22 cellular contexts compared by ENCODE assay signal in the genomic region with DNA sequence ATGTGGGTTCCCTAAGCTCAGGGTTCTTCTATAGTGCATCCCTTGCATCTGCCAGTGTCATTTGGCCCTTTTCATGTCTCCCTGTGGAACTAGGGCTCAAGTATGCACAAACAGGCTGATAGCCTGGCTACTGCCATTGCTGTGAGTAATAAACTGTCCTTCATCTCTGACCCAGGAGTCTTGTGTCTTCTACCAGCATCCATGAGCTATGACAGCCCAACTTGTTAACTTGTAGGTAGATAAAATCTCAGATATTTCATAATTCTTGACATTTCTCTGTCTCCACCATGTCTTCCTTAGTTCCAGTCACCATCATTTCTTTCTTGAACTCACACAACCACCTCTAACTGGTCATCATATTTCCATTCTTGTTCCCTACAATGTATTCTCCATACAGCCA. TPM values are rescaled to one million over a fixed set of nuclear protein-coding genes. Genes with fewer than 3 reads are reported as not detected.
DNase-seq lines count a peak whose midpoint lies in the region; ATAC-seq and TF ChIP-seq lines count a peak whose summit lies in the region.
"Had no signal": no experiment of that assay in that cellular context is flagged by ENCODE, and none has a peak within 500 bp of the region (broad histone marks: within the 10 kb centered on the region; RNA-seq: fewer than 3 reads in every experiment).

No MANE protein-coding gene starts in this region.

- no peaks in the 10 kb centered on the region for H3K27me3 Mint-ChIP-seq in activated naive CD8-positive, alpha-beta T cell
- no peaks in the 10 kb centered on the region for H3K27me3 Mint-ChIP-seq in activated naive CD8-positive, alpha-beta T cell treated with anti-CD3 and anti-CD28 coated beads for 36 hours
- H3K27me3 Mint-ChIP-seq in CD4-positive, alpha-beta memory T cell: no peaks in the 10 kb centered on the region
- no peaks in the 10 kb centered on the region for H3K27me3 Mint-ChIP-seq in activated B cell treated with CpG ODN at 0.5 μM for 24 hours
- H3K27me3 Mint-ChIP-seq: CD8-positive, alpha-beta memory T cell had no signal

- intact Hi-C loops in CD4-positive, alpha-beta memory T cell (cut with micrococcal nuclease): no loop called here
- intact Hi-C loops in activated B cell treated with CpG ODN at 0.5 μM for 24 hours (cut with micrococcal nuclease): no loop called here

- CTCF ChIA-PET in CD4-positive, alpha-beta memory T cell (lab: Charles Lee; ENCODE audit: partially characterized antibody): no interaction called here
- CTCF ChIA-PET in activated B cell treated with CpG ODN at 0.5 μM for 24 hours (lab: Charles Lee): no interaction called here

- H3K4me3 Mint-ChIP-seq in activated naive CD8-positive, alpha-beta T cell: no peak overlapping the region
- no peak overlapping the region for H3K4me3 Mint-ChIP-seq in activated naive CD8-positive, alpha-beta T cell treated with anti-CD3 and anti-CD28 coated beads for 36 hours
- no peak overlapping the region for H3K4me3 Mint-ChIP-seq in CD4-positive, alpha-beta memory T cell
- no peak overlapping the region for H3K4me3 Mint-ChIP-seq in activated B cell treated with CpG ODN at 0.5 μM for 24 hours
- H3K4me3 Mint-ChIP-seq: CD8-positive, alpha-beta memory T cell; GM23338; H9 had no signal

- no peaks in the 10 kb centered on the region for H4K20me1 ChIP-seq in osteoblast (ENCODE audit: insufficient read depth, low read length)

- no peaks in the 10 kb centered on the region for H3K9me3 ChIP-seq in CD4-positive, alpha-beta memory T cell (ENCODE audit: control insufficient read depth in 1 of 2, low read length in 2 of 2)
- no peaks in the 10 kb centered on the region for H3K9me3 ChIP-seq in osteoblast (ENCODE audit: low read depth, low read length)
- H3K9me3 ChIP-seq: A549 had no signal

- H3K27ac Mint-ChIP-seq in activated naive CD8-positive, alpha-beta T cell: peak overlapping the region; percentile 17
- H3K27ac Mint-ChIP-seq in activated naive CD8-positive, alpha-beta T cell treated with anti-CD3 and anti-CD28 coated beads for 36 hours: no peak overlapping the region
- peak overlapping the region in 5 of 7 donors; percentile 31 to 85 (median 38) for H3K27ac Mint-ChIP-seq in CD4-positive, alpha-beta memory T cell
- H3K27ac Mint-ChIP-seq in activated B cell treated with CpG ODN at 0.5 μM for 24 hours: peak overlapping the region; percentile 36
- H3K27ac Mint-ChIP-seq: GM23338, H9 had no signal

- TF ChIP-seq CTCF in activated B cell treated with CpG ODN at 0.5 μM for 24 hours (IDR thresholded peaks at IDR 0.05): no peak
- no peak for TF ChIP-seq CTCF in osteoblast (IDR thresholded peaks at IDR 0.05; ENCODE audit: extremely low read depth, low read depth, low read length)

- DNase-seq in activated naive CD8-positive, alpha-beta T cell treated with anti-CD3 and anti-CD28 coated beads for 36 hours: no peak
- DNase-seq in CD4-positive, alpha-beta memory T cell: no peak
- DNase-seq in activated B cell treated with CpG ODN at 0.5 μM for 24 hours (no peak), osteoblast (ENCODE audit: insufficient read length, low spot score, missing footprints) (peak; percentile 32)
- DNase-seq in activated T-cell treated with anti-CD3 and anti-CD28 coated beads, Interleukin-2, amount 50 U/mL, for 48 hours: no peak
- DNase-seq in activated CD4-positive, alpha-beta T cell treated with anti-CD3 and anti-CD28 coated beads, Interleukin-2, amount 50 U/mL, for 4 hours: no peak
- DNase-seq: 8988T; ACHN; AML-193; C1 segment of cervical spinal cord; CD8-positive, alpha-beta memory T cell; DMS 273 treated with DMSO at 0.1 percent for 48 hours; DMS79; EL; GDM1; H9 had no signal

- no peak overlapping the region for H3K4me3 ChIP-seq in CD4-positive, alpha-beta memory T cell (ENCODE audit: low read length in 2 of 2)
- H3K4me3 ChIP-seq in osteoblast (ENCODE audit: insufficient read depth, low read length): no peak overlapping the region
- H3K4me3 ChIP-seq: A549, GM23338 had no signal

- ATAC-seq in activated B cell treated with CpG ODN at 0.5 μM for 24 hours (ENCODE audit: low read depth) (no peak), HG03097 (IDR thresholded peaks at IDR 0.05; ENCODE audit: low FRiP score, unreplicated experiment) (no peak)
- ATAC-seq: A549, GM23338, HCT116 had no signal

- H3K4me1 ChIP-seq in CD4-positive, alpha-beta memory T cell (ENCODE audit: insufficient read depth, low read length): peaks cover 19% of the 10 kb centered on the region
- H3K4me1 ChIP-seq in osteoblast (ENCODE audit: insufficient read depth, low read length): peaks cover 10% of the 10 kb centered on the region

- peaks cover 7% of the 10 kb centered on the region for H3K36me3 Mint-ChIP-seq in activated naive CD8-positive, alpha-beta T cell
- no peaks in the 10 kb centered on the region for H3K36me3 Mint-ChIP-seq in activated naive CD8-positive, alpha-beta T cell treated with anti-CD3 and anti-CD28 coated beads for 36 hours
- H3K36me3 Mint-ChIP-seq in CD4-positive, alpha-beta memory T cell: peaks cover 35 to 66% of the 10 kb centered on the region in 2 donors
- peaks cover 76% of the 10 kb centered on the region for H3K36me3 Mint-ChIP-seq in activated B cell treated with CpG ODN at 0.5 μM for 24 hours (ENCODE audit: low read depth)

- peaks cover 15% of the 10 kb centered on the region for H3K4me1 Mint-ChIP-seq in activated naive CD8-positive, alpha-beta T cell (ENCODE audit: low read depth)
- H3K4me1 Mint-ChIP-seq in activated naive CD8-positive, alpha-beta T cell treated with anti-CD3 and anti-CD28 coated beads for 36 hours: peaks cover 12% of the 10 kb centered on the region
- peaks cover 15 to 17% (median 16%) of the 10 kb centered on the region in 4 donors for H3K4me1 Mint-ChIP-seq in CD4-positive, alpha-beta memory T cell
- H3K4me1 Mint-ChIP-seq in activated B cell treated with CpG ODN at 0.5 μM for 24 hours: peaks cover 15% of the 10 kb centered on the region
- H3K4me1 Mint-ChIP-seq: GM23338 had no signal

- POLR2A ChIA-PET in CD4-positive, alpha-beta memory T cell (lab: Charles Lee; ENCODE audit: partially characterized antibody): no interaction called here
- POLR2A ChIA-PET in activated B cell treated with CpG ODN at 0.5 μM for 24 hours (lab: Charles Lee): no interaction called here

- H3K79me2 ChIP-seq in osteoblast (ENCODE audit: insufficient read depth, low read length): no peaks in the 10 kb centered on the region

- H3K36me3 ChIP-seq in CD4-positive, alpha-beta memory T cell (ENCODE audit: insufficient read depth, low read length): peaks cover 16% of the 10 kb centered on the region
- H3K36me3 ChIP-seq in osteoblast (ENCODE audit: insufficient read depth, low read length): peaks cover 7% of the 10 kb centered on the region

- no peak overlapping the region for H3K4me2 ChIP-seq in osteoblast (ENCODE audit: insufficient read depth, low read length)
- H3K4me2 ChIP-seq: A549, GM23338 had no signal

- H2AFZ ChIP-seq in osteoblast (ENCODE audit: low read length): no peak overlapping the region
- H2AFZ ChIP-seq: GM23338 had no signal

- H3K9me3 Mint-ChIP-seq in activated naive CD8-positive, alpha-beta T cell (ENCODE audit: low read depth): no peaks in the 10 kb centered on the region
- no peaks in the 10 kb centered on the region for H3K9me3 Mint-ChIP-seq in activated naive CD8-positive, alpha-beta T cell treated with anti-CD3 and anti-CD28 coated beads for 36 hours
- H3K9me3 Mint-ChIP-seq in CD4-positive, alpha-beta memory T cell: no peaks in the 10 kb centered on the region
- no peaks in the 10 kb centered on the region for H3K9me3 Mint-ChIP-seq in activated B cell treated with CpG ODN at 0.5 μM for 24 hours
- H3K9me3 Mint-ChIP-seq: CD8-positive, alpha-beta memory T cell; GM23338; H9 had no signal

- H3K27ac ChIP-seq in CD4-positive, alpha-beta memory T cell (ENCODE audit: low read depth, low read length): no peak overlapping the region
- no peak overlapping the region for H3K27ac ChIP-seq in osteoblast (ENCODE audit: low read depth, low read length)
- H3K27ac ChIP-seq: A549 had no signal

- H3K27me3 ChIP-seq in CD4-positive, alpha-beta memory T cell (ENCODE audit: insufficient read depth, low read length): no peaks in the 10 kb centered on the region
- no peaks in the 10 kb centered on the region for H3K27me3 ChIP-seq in osteoblast (ENCODE audit: insufficient read depth, low read length)

RNA-seq across cellular contexts. Expression of a gene that starts 19.5 kb away (rescaled TPM):
- total RNA-seq in activated naive CD8-positive, alpha-beta T cell treated with anti-CD3 and anti-CD28 coated beads for 36 hours: not detected
- total RNA-seq in CD4-positive, alpha-beta memory T cell: under 1 TPM; 0.42 to 0.84 TPM
- not detected for polyA plus RNA-seq in CD4-positive, alpha-beta memory T cell
- total RNA-seq in activated B cell treated with CpG ODN at 0.5 μM for 24 hours (0.39 and 0.42 TPM in 2 replicates), osteoblast (not detected in 2 replicates)
- total RNA-seq: H4, H9 had no signal

RNA-seq across cellular contexts. Expression of a gene that starts 59.1 kb away (rescaled TPM):
- total RNA-seq in activated naive CD8-positive, alpha-beta T cell treated with anti-CD3 and anti-CD28 coated beads for 36 hours: 10 to 100 TPM; 14.5 to 16.2 TPM
- total RNA-seq in CD4-positive, alpha-beta memory T cell: 10 to 100 TPM; 69.5 to 69.9 TPM
- 10 to 100 TPM; 52.2 to 54.1 TPM for polyA plus RNA-seq in CD4-positive, alpha-beta memory T cell
- total RNA-seq in activated B cell treated with CpG ODN at 0.5 μM for 24 hours (57.4 and 64.2 TPM in 2 replicates), osteoblast (26.4 and 30.4 TPM in 2 replicates)
